Comparison of ENCODE assay signal across 9 cellular contexts in genomic region chr10:58152698-58153263, GRCh38.
A peak's percentile ranks its signal among the peaks of the same experiment; 100 is the strongest.
DNase-seq lines count a peak whose midpoint lies in the region; TF ChIP-seq lines count a peak whose summit lies in the region.
"Had no signal": no experiment of that assay in that cellular context is flagged by ENCODE, and none has a peak within 500 bp of the region (broad histone marks: within the 10 kb centered on the region; RNA-seq: fewer than 3 reads in every experiment).

No MANE protein-coding gene starts in this region.

- H3K4me1 Mint-ChIP-seq in osteocyte (ENCODE audit: unreplicated experiment), result no peaks in the 10 kb centered on the region

- TF ChIP-seq CTCF in HFF-Myc (IDR thresholded peaks at IDR 0.05; ENCODE audit: low read depth, low read length, missing control alignments) (peak; percentile 64), fibroblast of villous mesenchyme (IDR thresholded peaks at IDR 0.05; ENCODE audit: insufficient read depth, low read depth, low read length) (peak; percentile 66), osteocyte (IDR thresholded peaks at IDR 0.05) (peak; percentile 69)

- H3K4me3 ChIP-seq in HFF-Myc (replicated peaks; ENCODE audit: low read depth, low read length), result no peak overlapping the region
- no peak overlapping the region for H3K4me3 ChIP-seq in fibroblast of villous mesenchyme (ENCODE audit: low read depth, low read length)
- H3K4me3 ChIP-seq: BLaER1 treated with 17β-estradiol and CSF1 and Interleukin-3, amounts not matched to agents 10 nM and 100 nM had no signal

- H3K36me3 Mint-ChIP-seq in osteocyte (ENCODE audit: unreplicated experiment), result no peaks in the 10 kb centered on the region

- H3K27ac Mint-ChIP-seq in osteocyte (ENCODE audit: unreplicated experiment), result no peak overlapping the region

- peaks cover 41% of the 10 kb centered on the region for H3K27me3 Mint-ChIP-seq in osteocyte (ENCODE audit: unreplicated experiment)

- H3K9me3 Mint-ChIP-seq in osteocyte (ENCODE audit: unreplicated experiment), result no peaks in the 10 kb centered on the region

- no peak overlapping the region for H3K4me3 Mint-ChIP-seq in osteocyte (ENCODE audit: unreplicated experiment)

- DNase-seq in NCI-H1105 treated with DMSO at 0.1 percent for 48 hours (lab: John Stamatoyannopoulos, UW) (peak; percentile 4), NCI-H1105 (lab: John Stamatoyannopoulos, UW) (no peak), HFF-Myc (ENCODE audit: extremely low read depth, low read depth) (peak; percentile 58), NCI-H446 treated with DMSO at 0.1 percent for 48 hours (lab: John Stamatoyannopoulos, UW) (peak; percentile 1), fibroblast of villous mesenchyme (ENCODE audit: low read depth) (peak; percentile 56), osteocyte (ENCODE audit: extremely low spot score, unreplicated experiment) (no peak), NCI-H128 (lab: John Stamatoyannopoulos, UW; ENCODE audit: unreplicated experiment) (no peak)
- peak; percentile 54 for DNase-seq in activated CD8-positive, alpha-beta memory T cell treated with anti-CD3 and anti-CD28 coated beads, Interleukin-2, amount 50 U/mL, for 48 hours

Comparison
In these comparisons a context has a peak if more than half of its experiments do, and no peak if none do; other contexts are left out.
1. DNase-seq: peak in NCI-H1105 treated with DMSO at 0.1 percent for 48 hours (single experiment), HFF-Myc (single experiment), NCI-H446 treated with DMSO at 0.1 percent for 48 hours (single experiment), activated CD8-positive, alpha-beta memory T cell treated with anti-CD3 and anti-CD28 coated beads, Interleukin-2, amount 50 U/mL, for 48 hours (single experiment) and fibroblast of villous mesenchyme (single experiment); none in NCI-H1105 (single experiment), osteocyte (single experiment) and NCI-H128 (single experiment).
2. Peak in every context shown above with its lines, with median percentiles within 50 percentile points of each other: CTCF ChIP-seq.